16 cellular contexts compared by ENCODE assay signal in the genomic region with DNA sequence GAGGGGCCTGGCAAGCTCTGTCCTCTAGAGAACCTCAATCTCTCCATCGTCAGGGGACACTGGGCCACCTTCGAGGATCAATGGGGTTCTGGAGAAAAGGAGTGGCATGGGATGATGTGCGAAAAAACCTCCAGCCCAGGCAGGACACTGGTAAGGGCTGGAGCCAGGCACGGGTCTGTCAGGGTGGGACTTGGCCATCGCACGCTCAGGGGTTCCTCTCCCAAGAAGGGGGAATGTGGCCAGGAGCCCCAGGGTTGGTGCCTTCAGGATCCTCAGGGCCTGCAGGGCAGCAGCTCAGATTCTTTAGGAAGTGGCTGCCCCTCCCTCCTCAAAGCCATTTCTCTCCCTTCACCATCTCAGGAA. TPM values are rescaled to one million over a fixed set of nuclear protein-coding genes. Genes with fewer than 3 reads are reported as not detected.
DNase-seq lines count a peak whose midpoint lies in the region; ATAC-seq and TF ChIP-seq lines count a peak whose summit lies in the region.
"Had no signal": no experiment of that assay in that cellular context is flagged by ENCODE, and none has a peak within 500 bp of the region (broad histone marks: within the 10 kb centered on the region; RNA-seq: fewer than 3 reads in every experiment).

No MANE protein-coding gene starts in this region.

- no peaks in the 10 kb centered on the region for H3K36me3 ChIP-seq in PC-9 (ENCODE audit: low read depth)
- H3K36me3 ChIP-seq: neural progenitor cell, right atrium auricular region had no signal

- H3K4me1 ChIP-seq in PC-9 (replicated peaks; ENCODE audit: insufficient read depth), result peaks cover 79% of the 10 kb centered on the region

- H3K4me1 Mint-ChIP-seq in T-helper 1 cell treated with Interleukin-12 subunit alpha and Interleukin-12 subunit beta and Interleukin-4 antibody, amounts not matched to agents 30 μg/mL and 1 μg/mL, for 36 hours (ENCODE audit: low read depth), result peaks cover 42% of the 10 kb centered on the region
- peaks cover 87% of the 10 kb centered on the region for H3K4me1 Mint-ChIP-seq in dendritic cell treated with granulocyte-macrophage colony-stimulating factor and Interleukin-4, amounts not matched to agents 40 ng/mL and 50 ng/mL, for 4 days (ENCODE audit: low read depth)

- no peaks in the 10 kb centered on the region for H3K9me2 ChIP-seq in PC-9 (ENCODE audit: insufficient read depth)

- H3F3A ChIP-seq in PC-9 (ENCODE audit: insufficient read depth, low read depth), result peaks cover 56% of the 10 kb centered on the region

- H2AFZ ChIP-seq in PC-9, result no peak overlapping the region
- H2AFZ ChIP-seq: neural progenitor cell had no signal

- H3K9me3 ChIP-seq in PC-9 (ENCODE audit: insufficient read depth, low read depth), result no peaks in the 10 kb centered on the region
- H3K9me3 ChIP-seq: right atrium auricular region had no signal

- no peak for DNase-seq in T-helper 1 cell
- DNase-seq in PC-9, result no peak
- no peak for DNase-seq in cortex of kidney (lab: John Stamatoyannopoulos, UW)
- DNase-seq: CD4-positive, alpha-beta memory T cell; NCI-H1092; NCI-H2171; T1000 had no signal

- no peak overlapping the region for H3K27ac Mint-ChIP-seq in T-helper 1 cell treated with Interleukin-12 subunit alpha and Interleukin-12 subunit beta and Interleukin-4 antibody, amounts not matched to agents 30 μg/mL and 1 μg/mL, for 36 hours
- H3K27ac Mint-ChIP-seq in dendritic cell treated with granulocyte-macrophage colony-stimulating factor and Interleukin-4, amounts not matched to agents 40 ng/mL and 50 ng/mL, for 4 days, result peak overlapping the region; percentile 92
- H3K27ac Mint-ChIP-seq: neural progenitor cell had no signal

- H4K20me1 ChIP-seq in PC-9 (ENCODE audit: insufficient read depth), result no peaks in the 10 kb centered on the region

- no peaks in the 10 kb centered on the region for H3K9me3 Mint-ChIP-seq in T-helper 1 cell treated with Interleukin-12 subunit alpha and Interleukin-12 subunit beta and Interleukin-4 antibody, amounts not matched to agents 30 μg/mL and 1 μg/mL, for 36 hours
- H3K9me3 Mint-ChIP-seq in dendritic cell treated with granulocyte-macrophage colony-stimulating factor and Interleukin-4, amounts not matched to agents 40 ng/mL and 50 ng/mL, for 4 days, result no peaks in the 10 kb centered on the region
- H3K9me3 Mint-ChIP-seq: activated CD4-positive, alpha-beta T cell treated with anti-CD3 and anti-CD28 coated beads, Interleukin-2, amount 10 ng/mL, durations not matched to agents 7 days and 5 days; CD4-positive, alpha-beta memory T cell had no signal

- ATAC-seq in GM19467 (IDR thresholded peaks at IDR 0.05; ENCODE audit: unreplicated experiment) (no peak), HG03520 (IDR thresholded peaks at IDR 0.05; ENCODE audit: unreplicated experiment) (no peak)

- H3K79me2 ChIP-seq in PC-9 (ENCODE audit: low read depth), result no peaks in the 10 kb centered on the region

- CTCF ChIA-PET in PC-9 (lab: Charles Lee), result no interaction called here

- TSS peak; percentile 64 for BruUV-seq in PC-9 (replicated peaks; lab: Mats Ljungman, UMichigan)

- POLR2A ChIA-PET in PC-9 (lab: Charles Lee; ENCODE audit: unreplicated experiment), result interaction anchor here (0.6 kb wide), 1 partner anchor 743 kb away, joined by 3 read pairs; no protein-coding TSS in a partner anchor

- intact Hi-C loops in PC-9 (cut with micrococcal nuclease; ENCODE audit: unreplicated experiment), result loop anchor here (1.0 to 2.0 kb wide), 3 partner anchors 13 to 650 kb away; no protein-coding TSS in a partner anchor
- intact Hi-C loops in dendritic cell treated with granulocyte-macrophage colony-stimulating factor and Interleukin-4, amounts not matched to agents 40 ng/mL and 50 ng/mL, for 4 days (cut with micrococcal nuclease), result loop anchor here (2.0 to 5.0 kb wide), 2 partner anchors 54 to 557 kb away; a partner anchor contains a TSS

- peak overlapping the region; percentile 65; the same call in 1 of the 2 replicates for H3K27ac ChIP-seq in PC-9
- peak overlapping the region in 19 of 21 experiments; percentile 44 to 91 (median 74) for H3K27ac ChIP-seq in skin epidermis
- H3K27ac ChIP-seq: neural progenitor cell had no signal

- H3K4me3 ChIP-seq in PC-9 (no peak overlapping the region), skin epidermis (no peak overlapping the region)
- H3K4me3 ChIP-seq: lung, neural progenitor cell, right atrium auricular region had no signal

- peak overlapping the region; percentile 52 for H3K4me3 Mint-ChIP-seq in T-helper 1 cell treated with Interleukin-12 subunit alpha and Interleukin-12 subunit beta and Interleukin-4 antibody, amounts not matched to agents 30 μg/mL and 1 μg/mL, for 36 hours
- peak overlapping the region; percentile 47 for H3K4me3 Mint-ChIP-seq in dendritic cell treated with granulocyte-macrophage colony-stimulating factor and Interleukin-4, amounts not matched to agents 40 ng/mL and 50 ng/mL, for 4 days
- H3K4me3 Mint-ChIP-seq: activated CD4-positive, alpha-beta T cell treated with anti-CD3 and anti-CD28 coated beads, Interleukin-2, amount 10 ng/mL, durations not matched to agents 7 days and 5 days; CD4-positive, alpha-beta memory T cell; neural progenitor cell had no signal

- no peaks in the 10 kb centered on the region for H3K27me3 Mint-ChIP-seq in T-helper 1 cell treated with Interleukin-12 subunit alpha and Interleukin-12 subunit beta and Interleukin-4 antibody, amounts not matched to agents 30 μg/mL and 1 μg/mL, for 36 hours (ENCODE audit: low read depth)
- no peaks in the 10 kb centered on the region for H3K27me3 Mint-ChIP-seq in dendritic cell treated with granulocyte-macrophage colony-stimulating factor and Interleukin-4, amounts not matched to agents 40 ng/mL and 50 ng/mL, for 4 days
- H3K27me3 Mint-ChIP-seq: activated CD4-positive, alpha-beta T cell treated with anti-CD3 and anti-CD28 coated beads, Interleukin-2, amount 10 ng/mL, durations not matched to agents 7 days and 5 days; CD4-positive, alpha-beta memory T cell had no signal

- no peaks in the 10 kb centered on the region for H3K27me3 ChIP-seq in PC-9 (ENCODE audit: insufficient read depth, low read depth)
- H3K27me3 ChIP-seq: neural progenitor cell, right atrium auricular region had no signal

- H3K36me3 Mint-ChIP-seq in T-helper 1 cell treated with Interleukin-12 subunit alpha and Interleukin-12 subunit beta and Interleukin-4 antibody, amounts not matched to agents 30 μg/mL and 1 μg/mL, for 36 hours (ENCODE audit: low read depth), result no peaks in the 10 kb centered on the region
- no peaks in the 10 kb centered on the region for H3K36me3 Mint-ChIP-seq in dendritic cell treated with granulocyte-macrophage colony-stimulating factor and Interleukin-4, amounts not matched to agents 40 ng/mL and 50 ng/mL, for 4 days (ENCODE audit: low read depth)
- H3K36me3 Mint-ChIP-seq: CD4-positive, alpha-beta memory T cell; neural progenitor cell had no signal

- no peak for TF ChIP-seq CTCF in PC-9 (conservative IDR thresholded peaks at IDR 0.05)

- H3K4me2 ChIP-seq in PC-9, result no peak overlapping the region
- H3K4me2 ChIP-seq: neural progenitor cell had no signal

RNA-seq across cellular contexts. Expression of a gene that starts 46.8 kb away (rescaled TPM):
- total RNA-seq in PC-9 (2021), result 1.7 and 2.7 TPM in 2 replicates

RNA-seq across cellular contexts. Expression of a gene that starts 56.4 kb away (rescaled TPM):
- total RNA-seq in PC-9 (2021), result 46.0 and 60.0 TPM in 2 replicates
